Comparison of ENCODE assay signal across 1 cellular context in the genomic region with DNA sequence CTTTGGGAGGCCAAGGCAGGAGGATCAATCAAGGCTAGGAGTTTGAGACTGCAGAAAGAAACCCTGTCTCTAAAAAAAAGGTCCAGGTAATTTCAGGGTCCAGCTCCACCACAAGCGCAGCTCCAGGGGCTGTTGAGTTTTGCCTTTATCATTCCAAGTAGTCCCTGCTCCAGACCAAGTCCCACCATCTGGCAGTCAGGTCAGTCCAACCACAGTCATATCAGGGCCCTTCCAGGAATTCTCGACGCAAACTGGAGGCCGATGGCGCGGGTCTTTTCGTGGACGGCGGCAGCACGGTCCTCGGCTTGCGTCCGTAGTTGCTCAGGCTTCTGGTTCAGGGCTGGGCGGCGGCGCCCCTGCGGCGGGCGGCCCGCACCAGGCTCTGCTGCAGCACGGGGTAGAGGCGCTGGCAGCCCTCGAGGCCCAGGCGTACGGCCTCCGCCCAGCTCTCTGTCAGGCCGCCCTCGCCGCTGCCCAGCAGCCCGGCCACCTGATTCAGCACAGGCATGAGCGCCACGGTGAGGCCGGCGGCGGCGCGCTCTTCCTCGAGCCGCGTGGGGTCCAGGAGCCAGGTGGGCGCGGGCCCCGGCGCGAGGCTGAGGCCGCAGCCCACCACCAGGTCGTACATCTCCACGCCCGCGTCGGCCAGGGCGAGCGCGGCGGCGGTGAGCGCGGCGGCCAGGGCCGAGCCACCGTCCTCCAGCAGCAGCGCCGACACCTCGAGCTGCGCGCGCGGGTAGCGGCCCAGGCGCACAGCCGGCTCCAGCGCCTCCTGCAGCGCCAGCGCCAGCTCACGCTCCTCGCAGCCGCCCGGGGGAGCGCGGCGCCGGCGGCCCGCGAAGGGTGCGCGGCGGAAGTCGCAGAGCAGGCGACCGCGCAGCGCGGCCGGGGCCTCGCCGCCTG.
TF ChIP-seq lines count a peak whose summit lies in the region.

No MANE protein-coding gene starts in this region.

TF ChIP-seq in liver, 16 proteins besides CTCF, POLR2A, EP300 and RAD21 (continued from another document):
- TF ChIP-seq, protein P1, sequence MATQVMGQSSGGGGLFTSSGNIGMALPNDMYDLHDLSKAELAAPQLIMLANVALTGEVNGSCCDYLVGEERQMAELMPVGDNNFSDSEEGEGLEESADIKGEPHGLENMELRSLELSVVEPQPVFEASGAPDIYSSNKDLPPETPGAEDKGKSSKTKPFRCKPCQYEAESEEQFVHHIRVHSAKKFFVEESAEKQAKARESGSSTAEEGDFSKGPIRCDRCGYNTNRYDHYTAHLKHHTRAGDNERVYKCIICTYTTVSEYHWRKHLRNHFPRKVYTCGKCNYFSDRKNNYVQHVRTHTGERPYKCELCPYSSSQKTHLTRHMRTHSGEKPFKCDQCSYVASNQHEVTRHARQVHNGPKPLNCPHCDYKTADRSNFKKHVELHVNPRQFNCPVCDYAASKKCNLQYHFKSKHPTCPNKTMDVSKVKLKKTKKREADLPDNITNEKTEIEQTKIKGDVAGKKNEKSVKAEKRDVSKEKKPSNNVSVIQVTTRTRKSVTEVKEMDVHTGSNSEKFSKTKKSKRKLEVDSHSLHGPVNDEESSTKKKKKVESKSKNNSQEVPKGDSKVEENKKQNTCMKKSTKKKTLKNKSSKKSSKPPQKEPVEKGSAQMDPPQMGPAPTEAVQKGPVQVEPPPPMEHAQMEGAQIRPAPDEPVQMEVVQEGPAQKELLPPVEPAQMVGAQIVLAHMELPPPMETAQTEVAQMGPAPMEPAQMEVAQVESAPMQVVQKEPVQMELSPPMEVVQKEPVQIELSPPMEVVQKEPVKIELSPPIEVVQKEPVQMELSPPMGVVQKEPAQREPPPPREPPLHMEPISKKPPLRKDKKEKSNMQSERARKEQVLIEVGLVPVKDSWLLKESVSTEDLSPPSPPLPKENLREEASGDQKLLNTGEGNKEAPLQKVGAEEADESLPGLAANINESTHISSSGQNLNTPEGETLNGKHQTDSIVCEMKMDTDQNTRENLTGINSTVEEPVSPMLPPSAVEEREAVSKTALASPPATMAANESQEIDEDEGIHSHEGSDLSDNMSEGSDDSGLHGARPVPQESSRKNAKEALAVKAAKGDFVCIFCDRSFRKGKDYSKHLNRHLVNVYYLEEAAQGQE (IDR thresholded peaks at IDR 0.05), result no peak
- TF ChIP-seq, protein P2, sequence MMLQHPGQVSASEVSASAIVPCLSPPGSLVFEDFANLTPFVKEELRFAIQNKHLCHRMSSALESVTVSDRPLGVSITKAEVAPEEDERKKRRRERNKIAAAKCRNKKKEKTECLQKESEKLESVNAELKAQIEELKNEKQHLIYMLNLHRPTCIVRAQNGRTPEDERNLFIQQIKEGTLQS (IDR thresholded peaks at IDR 0.05), result no peak
- TF ChIP-seq NR2F2 (IDR thresholded peaks at IDR 0.05) (no peak), TAF1 (conservative IDR thresholded peaks at IDR 0.05) (no peak), GABPA (IDR thresholded peaks at IDR 0.05 in 1 of 2, conservative IDR thresholded peaks at IDR 0.05 in 1 of 2) (no peak), HNF4G (IDR thresholded peaks at IDR 0.05) (no peak), FOXA1 (IDR thresholded peaks at IDR 0.05) (no peak), SP1 (IDR thresholded peaks at IDR 0.05) (no peak), EGR1 (IDR thresholded peaks at IDR 0.05; ENCODE audit: low read depth in 2 of 2) (no peak)
TF ChIP-seq in liver: peak in this region for 0.
